In the genomic region with DNA sequence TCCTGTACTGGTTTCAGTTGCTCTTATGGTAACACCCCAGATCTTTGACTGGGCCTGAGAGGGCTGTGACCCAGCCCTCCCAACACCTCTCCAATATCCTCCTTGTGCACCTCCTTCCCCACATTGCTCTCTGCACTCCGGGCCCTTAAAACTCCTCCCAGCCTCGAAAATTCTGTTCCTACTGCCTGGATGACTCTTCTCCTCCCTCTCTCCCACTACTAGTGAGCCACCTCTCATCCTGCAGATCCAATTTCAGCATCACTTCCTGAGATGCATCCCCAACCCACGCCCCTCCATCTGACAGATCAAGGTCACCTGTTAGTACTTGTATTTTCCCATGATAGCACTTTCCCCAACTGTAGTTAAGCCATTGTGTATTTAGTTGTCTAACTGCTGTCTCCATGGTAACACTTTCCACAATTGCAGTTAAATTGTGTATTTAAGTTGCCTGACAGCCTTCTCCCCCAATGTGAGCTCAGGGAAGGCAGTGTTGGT, we compare ENCODE assay signal across 10 cellular contexts.
DNase-seq lines count a peak whose midpoint lies in the region; ATAC-seq and TF ChIP-seq lines count a peak whose summit lies in the region.
"Had no signal": no experiment of that assay in that cellular context is flagged by ENCODE, and none has a peak within 500 bp of the region (broad histone marks: within the 10 kb centered on the region; RNA-seq: fewer than 3 reads in every experiment).

No MANE protein-coding gene starts in this region.

- no peak for TF ChIP-seq CTCF in epithelial cell of esophagus (IDR thresholded peaks at IDR 0.05; ENCODE audit: insufficient read depth, low read depth, low read length, missing control alignments)

- ATAC-seq in GM18519 (IDR thresholded peaks at IDR 0.05; ENCODE audit: low FRiP score, unreplicated experiment), result no peak
- ATAC-seq: left ventricle myocardium superior had no signal

- peak; percentile 86 for DNase-seq in NCI-H1105 (lab: John Stamatoyannopoulos, UW)
- DNase-seq in NCI-H69 (lab: John Stamatoyannopoulos, UW), result peak; percentile 94
- DNase-seq in epithelial cell of esophagus (ENCODE audit: low read depth), result peak; percentile 48
- DNase-seq in stromal cell of bone marrow (ENCODE audit: low read depth), result peak; percentile 43
- DNase-seq in erythroblast (lab: John Stamatoyannopoulos, UW), result no peak
- DNase-seq in UCSD-AML1 (lab: John Stamatoyannopoulos, UW; ENCODE audit: unreplicated experiment), result no peak
- DNase-seq: activated effector memory CD4-positive, alpha-beta T cell treated with Interleukin-2 at 50 U/mL for 16 hours; left ventricle myocardium superior; MM.1S had no signal

- no peak overlapping the region for H3K4me3 ChIP-seq in epithelial cell of esophagus (ENCODE audit: low read length)

- TF ChIP-seq POLR2A in erythroblast (IDR thresholded peaks at IDR 0.05; ENCODE audit: low read length), result no peak

Comparison
In these comparisons a context has a peak if more than half of its experiments do, and no peak if none do; other contexts are left out.
1. DNase-seq: peak in NCI-H1105 (single experiment), NCI-H69 (single experiment), epithelial cell of esophagus (single experiment) and stromal cell of bone marrow (single experiment); none in erythroblast (0 of 2) and UCSD-AML1 (single experiment).